Comparison of ENCODE assay signal across 1 cellular context in genomic region chr10:4058514-4059029, GRCh38.
A peak's percentile ranks its signal among the peaks of the same experiment; 100 is the strongest.
TF ChIP-seq lines count a peak whose summit lies in the region.

No MANE protein-coding gene starts in this region.

TF ChIP-seq in HEK293, 187 proteins besides CTCF, POLR2A, EP300 and RAD21 (continued from another document):
- TF ChIP-seq ATF2 (tag by site-specific recombination; IDR thresholded peaks at IDR 0.05; ENCODE audit: low read depth) (no peak), ZNF366 (tag by site-specific recombination; conservative IDR thresholded peaks at IDR 0.05) (no peak), WT1 (tag by site-specific recombination; IDR thresholded peaks at IDR 0.05) (no peak), BCL6B (tag by site-specific recombination; IDR thresholded peaks at IDR 0.05) (peak; percentile 74; the same call in 1 of the 2 replicates), ZNF837 (tag by site-specific recombination; IDR thresholded peaks at IDR 0.05) (no peak), HOXD13 (CRISPR knock-in tag; IDR thresholded peaks at IDR 0.05; ENCODE audit: borderline replicate concordance) (no peak), ZBTB20 (tag by site-specific recombination; IDR thresholded peaks at IDR 0.05) (peak; percentile 87), ZXDB (tag by site-specific recombination; IDR thresholded peaks at IDR 0.05) (no peak), ZNF148 (tag by site-specific recombination; IDR thresholded peaks at IDR 0.05; ENCODE audit: borderline replicate concordance) (no peak), ZSCAN18 (tag by site-specific recombination; IDR thresholded peaks at IDR 0.05) (no peak), ZEB2 (tag by site-specific recombination; IDR thresholded peaks at IDR 0.05) (no peak), ZFP3 (tag by site-specific recombination; IDR thresholded peaks at IDR 0.05; ENCODE audit: low read depth) (no peak), PRDM6 (tag by site-specific recombination; IDR thresholded peaks at IDR 0.05) (peak; percentile 46), ZNF426 (tag by site-specific recombination; IDR thresholded peaks at IDR 0.05) (no peak), ZNF24 (tag by site-specific recombination; IDR thresholded peaks at IDR 0.05) (no peak)
